8 cellular contexts compared by ENCODE assay signal in genomic region chr19:15419413-15420025, GRCh38. TPM values are rescaled to one million over a fixed set of nuclear protein-coding genes. Genes with fewer than 3 reads are reported as not detected.
DNase-seq lines count a peak whose midpoint lies in the region; ATAC-seq and TF ChIP-seq lines count a peak whose summit lies in the region.

No MANE protein-coding gene starts in this region.

- intact Hi-C loops in heart right ventricle (cut with DNase I), result loop anchor here in 7 of 10 donors (1.0 to 10.0 kb wide), 10 partner anchors 30 to 167 kb away; partner anchors contain the start of genes AKAP8 (in 2 of the 7) and WIZ (in 1 of the 7)

- TF ChIP-seq CTCF in VCaP (conservative IDR thresholded peaks at IDR 0.05) (peak; percentile 43), heart right ventricle (IDR thresholded peaks at IDR 0.05) (no peak)

- H3K9me3 ChIP-seq in heart right ventricle (peaks cover 0 to 7% (median 0%) of the 10 kb centered on the region in 11 donors), stomach smooth muscle (ENCODE audit: control insufficient read depth in 2 of 2, low read length in 2 of 2) (peaks cover 0 to 4% of the 10 kb centered on the region in 2 donors)

- H3K27me3 ChIP-seq in heart right ventricle, result no peaks in the 10 kb centered on the region
- H3K27me3 ChIP-seq in stomach smooth muscle (ENCODE audit: control insufficient read depth in 1 of 2, insufficient read depth in 2 of 2, low read length in 2 of 2), result no peaks in the 10 kb centered on the region

- peaks cover 34% of the 10 kb centered on the region for H3K4me1 Mint-ChIP-seq in T-helper 2 cell treated with Interferon-gamma antibody and Interleukin-4, amounts not matched to agents 5 μg/mL and 100 μg/mL, for 36 hours (ENCODE audit: low read depth)

- H3K4me3 ChIP-seq in heart right ventricle (peak overlapping the region in 9 of 10 donors; percentile 69 to 99 (median 92)), stomach smooth muscle (ENCODE audit: low read length in 2 of 2) (peak overlapping the region; percentile 93 to 98)

- ATAC-seq in heart right ventricle (no peak), HG02884 (IDR thresholded peaks at IDR 0.05; ENCODE audit: unreplicated experiment) (no peak)

- peaks cover 5% of the 10 kb centered on the region for H3K9me3 Mint-ChIP-seq in T-helper 2 cell treated with Interferon-gamma antibody and Interleukin-4, amounts not matched to agents 5 μg/mL and 100 μg/mL, for 36 hours

- no peaks in the 10 kb centered on the region for H3K27me3 Mint-ChIP-seq in T-helper 2 cell treated with Interferon-gamma antibody and Interleukin-4, amounts not matched to agents 5 μg/mL and 100 μg/mL, for 36 hours (ENCODE audit: low read depth)

- H3K9ac ChIP-seq in stomach smooth muscle (ENCODE audit: low read length in 2 of 2), result peak overlapping the region; percentile 73 to 74

- peak overlapping the region; percentile 99 for H3K27ac ChIP-seq in VCaP
- peak overlapping the region in 7 of 10 donors; percentile 22 to 92 (median 55) for H3K27ac ChIP-seq in heart right ventricle
- H3K27ac ChIP-seq in stomach smooth muscle (ENCODE audit: low read length), result peak overlapping the region; percentile 13

- no peak for DNase-seq in T-helper 2 cell treated with Interferon-gamma antibody and Interleukin-4, amounts not matched to agents 5 μg/mL and 100 μg/mL, for 36 hours (ENCODE audit: low spot score)
- DNase-seq in T-helper 2 cell, result no peak
- no peak for DNase-seq in heart right ventricle
- no peak for DNase-seq in NCI-H2171 treated with DMSO at 0.1 percent for 48 hours (lab: John Stamatoyannopoulos, UW)
- DNase-seq in SW 1271 (lab: John Stamatoyannopoulos, UW), result no peak

- H3K36me3 Mint-ChIP-seq in T-helper 2 cell treated with Interferon-gamma antibody and Interleukin-4, amounts not matched to agents 5 μg/mL and 100 μg/mL, for 36 hours (ENCODE audit: low read depth), result peaks cover 35% of the 10 kb centered on the region

- peaks cover 3 to 62% (median 35%) of the 10 kb centered on the region in 9 donors for H3K4me1 ChIP-seq in heart right ventricle
- H3K4me1 ChIP-seq in stomach smooth muscle (ENCODE audit: control insufficient read depth, insufficient read depth, low read length), result peaks cover 31% of the 10 kb centered on the region

- peak overlapping the region; percentile 100 for H3K4me3 Mint-ChIP-seq in T-helper 2 cell treated with Interferon-gamma antibody and Interleukin-4, amounts not matched to agents 5 μg/mL and 100 μg/mL, for 36 hours

- 27 to 29% methylated on average over 16 of the region's 16 CpGs for WGBS in heart right ventricle, 2 donors

- H3K36me3 ChIP-seq in heart right ventricle (peaks cover 0 to 50% (median 20%) of the 10 kb centered on the region in 9 donors), stomach smooth muscle (ENCODE audit: control insufficient read depth in 2 of 2, insufficient read depth in 2 of 2, low read length in 2 of 2) (peaks cover 13 to 22% of the 10 kb centered on the region in 2 donors)

- peak overlapping the region; percentile 99 for H3K27ac Mint-ChIP-seq in T-helper 2 cell treated with Interferon-gamma antibody and Interleukin-4, amounts not matched to agents 5 μg/mL and 100 μg/mL, for 36 hours

RNA-seq across cellular contexts. Expression of gene AKAP8L, which starts 0.7 kb away (rescaled TPM):
- total RNA-seq in heart right ventricle, result 100 to 1,000 TPM in 1 of 10 donors, 10 to 100 TPM in 9; 45.2 to 101 (median 63.1) TPM
- polyA plus RNA-seq in heart right ventricle, result 100 to 1,000 TPM in 1 of 2 donors, 10 to 100 TPM in 1; 53.6 to 140 TPM

RNA-seq across cellular contexts. Expression of gene WIZ, which starts 30.2 kb away (rescaled TPM):
- total RNA-seq in heart right ventricle, result 10 to 100 TPM; 19.5 to 34.3 (median 21.3) TPM
- polyA plus RNA-seq in heart right ventricle, result 10 to 100 TPM; 18.7 to 25.7 TPM

RNA-seq across cellular contexts. Expression of gene AKAP8, which starts 39.9 kb away (rescaled TPM):
- 10 to 100 TPM; 15.7 to 32.2 (median 18.6) TPM for total RNA-seq in heart right ventricle
- 10 to 100 TPM; 12.8 to 21.8 TPM for polyA plus RNA-seq in heart right ventricle

RNA-seq across cellular contexts. Expression of gene RASAL3, which starts 44.8 kb away (rescaled TPM):
- total RNA-seq in heart right ventricle, result 1 to 10 TPM in 5 of 10 donors, under 1 TPM in 5; 0.19 to 6.6 (median 0.85) TPM
- 1 to 10 TPM in 1 of 2 donors, under 1 TPM in 1; 0.64 to 1.6 TPM for polyA plus RNA-seq in heart right ventricle

RNA-seq across cellular contexts. Expression of gene PGLYRP2, which starts 59.8 kb away (rescaled TPM):
- not detected for total RNA-seq in heart right ventricle
- polyA plus RNA-seq in heart right ventricle, result not detected

Comparison
In these comparisons a context has a peak if more than half of its experiments do, and no peak if none do; other contexts are left out.
1. H3K27ac ChIP-seq: peak in every context shown above with its lines; median percentile 99 in VCaP; 55 in heart right ventricle; 13 in stomach smooth muscle.